In genomic region chr1:26537951-26538352, GRCh38 we compare ENCODE assay signal across 9 cellular contexts. TPM values are rescaled to one million over a fixed set of nuclear protein-coding genes. Genes with fewer than 3 reads are reported as not detected.
DNase-seq lines count a peak whose midpoint lies in the region; ATAC-seq and TF ChIP-seq lines count a peak whose summit lies in the region.
"Had no signal": no experiment of that assay in that cellular context is flagged by ENCODE, and none has a peak within 500 bp of the region (broad histone marks: within the 10 kb centered on the region; RNA-seq: fewer than 3 reads in every experiment).

No MANE protein-coding gene starts in this region.

- H3K4me3 ChIP-seq in neutrophil (ENCODE audit: low read depth in 1 of 2, low read length in 1 of 2), result peak overlapping the region; percentile 66 to 93

- H3K27me3 Mint-ChIP-seq in T-helper 1 cell treated with Interleukin-12 subunit alpha and Interleukin-12 subunit beta and Interleukin-4 antibody, amounts not matched to agents 30 μg/mL and 1 μg/mL, for 36 hours (ENCODE audit: low read depth), result no peaks in the 10 kb centered on the region

- H3K4me3 Mint-ChIP-seq in T-helper 1 cell treated with Interleukin-12 subunit alpha and Interleukin-12 subunit beta and Interleukin-4 antibody, amounts not matched to agents 30 μg/mL and 1 μg/mL, for 36 hours, result no peak overlapping the region
- H3K4me3 Mint-ChIP-seq: activated T-cell treated with anti-CD3 and anti-CD28 coated beads, Interleukin-2, amount 50 U/mL, for 72 hours had no signal

- H3K27me3 ChIP-seq in neutrophil, result no peaks in the 10 kb centered on the region

- peak; percentile 99 for TF ChIP-seq CTCF in neutrophil (IDR thresholded peaks at IDR 0.05)

- no peaks in the 10 kb centered on the region for H3K9me3 ChIP-seq in neutrophil

- H3K27ac Mint-ChIP-seq in T-helper 1 cell treated with Interleukin-12 subunit alpha and Interleukin-12 subunit beta and Interleukin-4 antibody, amounts not matched to agents 30 μg/mL and 1 μg/mL, for 36 hours, result peak overlapping the region; percentile 34
- H3K27ac Mint-ChIP-seq: activated T-cell treated with anti-CD3 and anti-CD28 coated beads, Interleukin-2, amount 50 U/mL, for 72 hours had no signal

- peaks cover 70 to 73% of the 10 kb centered on the region in 2 experiments for H3K4me1 ChIP-seq in neutrophil (ENCODE audit: control insufficient read depth in 1 of 2, insufficient read depth in 1 of 2, low read depth in 1 of 2, low read length in 1 of 2)

- ATAC-seq in GM18511 (IDR thresholded peaks at IDR 0.05; ENCODE audit: unreplicated experiment) (no peak), GM19023 (IDR thresholded peaks at IDR 0.05; ENCODE audit: unreplicated experiment) (no peak)
- ATAC-seq: activated T-cell treated with anti-CD3 and anti-CD28 coated beads, Interleukin-2, amount 50 U/mL, for 72 hours had no signal

- H3K36me3 ChIP-seq in neutrophil, result no peaks in the 10 kb centered on the region

- H3K4me1 Mint-ChIP-seq in T-helper 1 cell treated with Interleukin-12 subunit alpha and Interleukin-12 subunit beta and Interleukin-4 antibody, amounts not matched to agents 30 μg/mL and 1 μg/mL, for 36 hours (ENCODE audit: low read depth), result peaks cover 61% of the 10 kb centered on the region

- peak overlapping the region; percentile 100 for H3K27ac ChIP-seq in neutrophil

- no peaks in the 10 kb centered on the region for H3K9me3 Mint-ChIP-seq in T-helper 1 cell treated with Interleukin-12 subunit alpha and Interleukin-12 subunit beta and Interleukin-4 antibody, amounts not matched to agents 30 μg/mL and 1 μg/mL, for 36 hours
- H3K9me3 Mint-ChIP-seq: activated T-cell treated with anti-CD3 and anti-CD28 coated beads, Interleukin-2, amount 50 U/mL, for 72 hours had no signal

- DNase-seq in T-helper 1 cell, result no peak
- DNase-seq in NOMO-1 (lab: John Stamatoyannopoulos, UW; ENCODE audit: unreplicated experiment in 2 of 2), result peak; percentile 89 to 96
- DNase-seq in dermis blood vessel endothelial cell, result peak; percentile 45
- no peak for DNase-seq in NK-92 treated with Interleukin-12 subunit alpha and Interleukin-12 subunit beta, amount 100 ng/mL, for 24 hours (lab: John Stamatoyannopoulos, UW)

- H3K36me3 Mint-ChIP-seq in T-helper 1 cell treated with Interleukin-12 subunit alpha and Interleukin-12 subunit beta and Interleukin-4 antibody, amounts not matched to agents 30 μg/mL and 1 μg/mL, for 36 hours (ENCODE audit: low read depth), result peaks cover 8% of the 10 kb centered on the region

RNA-seq across cellular contexts. Expression of gene RPS6KA1, which starts 8.4 kb away (rescaled TPM):
- total RNA-seq in dermis blood vessel endothelial cell, result 17.7 and 21.1 TPM in 2 replicates

Comparison
In these comparisons a context has a peak if more than half of its experiments do, and no peak if none do; other contexts are left out.
1. DNase-seq: peak in NOMO-1 (2 of 2) and dermis blood vessel endothelial cell (single experiment); none in T-helper 1 cell (0 of 5) and NK-92 treated with Interleukin-12 subunit alpha and Interleukin-12 subunit beta, amount 100 ng/mL, for 24 hours (single experiment).